In genomic region chr17:32912218-32912897, GRCh38 we compare ENCODE assay signal across 10 cellular contexts. TPM values are rescaled to one million over a fixed set of nuclear protein-coding genes. Genes with fewer than 3 reads are reported as not detected.
A peak's percentile ranks its signal among the peaks of the same experiment; 100 is the strongest.
DNase-seq lines count a peak whose midpoint lies in the region; ATAC-seq, FAIRE-seq and TF ChIP-seq lines count a peak whose summit lies in the region.
"Had no signal": no experiment of that assay in that cellular context is flagged by ENCODE, and none has a peak within 500 bp of the region (broad histone marks: within the 10 kb centered on the region; RNA-seq: fewer than 3 reads in every experiment).

No MANE protein-coding gene starts in this region.

- H3K36me3 ChIP-seq in gastroesophageal sphincter, result no peaks in the 10 kb centered on the region

- no peaks in the 10 kb centered on the region for H3K27me3 ChIP-seq in gastroesophageal sphincter

- FAIRE-seq in H54 (lab: Jason Lieb, UNC), result no peak
- FAIRE-seq: GM12878 had no signal

- TF ChIP-seq EP300 in gastroesophageal sphincter (IDR thresholded peaks at IDR 0.05), result no peak

- WGBS in gastroesophageal sphincter (ENCODE audit: low coverage in 1 of 2), 2 donors, result 11 to 17% methylated on average over 7 to 8 of the region's 10 CpGs

- ATAC-seq in gastroesophageal sphincter (peak; percentile 87), GM21825 (IDR thresholded peaks at IDR 0.05; ENCODE audit: unreplicated experiment) (no peak)
- ATAC-seq: GM12878 had no signal

- TF ChIP-seq POLR2A in gastroesophageal sphincter (IDR thresholded peaks at IDR 0.05), result no peak
- no peak for TF ChIP-seq POLR2A in H54 (IDR thresholded peaks at IDR 0.05; ENCODE audit: low read depth, low read length)

- peak overlapping the region in 1 of 2 donors; percentile 25 for H3K4me3 ChIP-seq in gastroesophageal sphincter
- H3K4me3 ChIP-seq: GM12878 had no signal

- peaks cover 0 to 25% (median 4%) of the 10 kb centered on the region in 3 donors for H3K4me1 ChIP-seq in gastroesophageal sphincter

- TF ChIP-seq CTCF in gastroesophageal sphincter (IDR thresholded peaks at IDR 0.05), result no peak

- H3K27ac ChIP-seq in gastroesophageal sphincter, result peak overlapping the region in 3 of 4 donors; percentile 65 to 74 (median 71)

- intact Hi-C loops in posterior vena cava (cut with DNase I), result loop anchor here in 1 of 2 donors (5.0 kb wide), 1 partner anchor 1895 kb away; no protein-coding TSS in a partner anchor

- H3K9me3 ChIP-seq in gastroesophageal sphincter, result no peaks in the 10 kb centered on the region

- DNase-seq in DMS53 treated with DMSO at 0.1 percent for 48 hours (lab: John Stamatoyannopoulos, UW; ENCODE audit: unreplicated experiment), result peak; percentile 21
- peak; percentile 82 for DNase-seq in RPMI7951 (ENCODE audit: low read depth)
- DNase-seq in posterior vena cava (ENCODE audit: low spot score), result peak; percentile 91
- no peak for DNase-seq in NCI-H1436 (lab: John Stamatoyannopoulos, UW)
- DNase-seq in H54 (ENCODE audit: insufficient read length, low spot score), result no peak
- DNase-seq in OCI-M2 (lab: John Stamatoyannopoulos, UW; ENCODE audit: unreplicated experiment), result no peak

RNA-seq across cellular contexts. Expression of gene TMEM98, which starts 15.6 kb away (rescaled TPM):
- total RNA-seq in RPMI7951 (2014; rRNA removed; shearing (Covaris generic)), result 36.9 and 52.5 TPM in 2 replicates
- total RNA-seq in gastroesophageal sphincter, result 10 to 100 TPM; 60.0 to 71.4 (median 68.2) TPM
- total RNA-seq in posterior vena cava, result 10 to 100 TPM; 27.5 to 42.9 TPM
- total RNA-seq: activated CD8-positive, alpha-beta memory T cell treated with anti-CD3 and anti-CD28 coated beads for 36 hours had no signal

RNA-seq across cellular contexts. Expression of gene MYO1D, which starts 35.4 kb away (rescaled TPM):
- 21.6 and 41.2 TPM in 2 replicates for total RNA-seq in RPMI7951 (2014; rRNA removed; shearing (Covaris generic))
- 10 to 100 TPM; 28.2 to 63.5 (median 47.2) TPM for total RNA-seq in gastroesophageal sphincter
- 100 to 1,000 TPM; 162 to 201 TPM for total RNA-seq in posterior vena cava

Comparison
In these comparisons a context has a peak if more than half of its experiments do, and no peak if none do; other contexts are left out.
1. DNase-seq: peak in DMS53 treated with DMSO at 0.1 percent for 48 hours (single experiment), RPMI7951 (single experiment) and posterior vena cava (single experiment); none in NCI-H1436 (single experiment), H54 (single experiment) and OCI-M2 (single experiment).